Comparison of ENCODE assay signal across 7 cellular contexts in the genomic region with DNA sequence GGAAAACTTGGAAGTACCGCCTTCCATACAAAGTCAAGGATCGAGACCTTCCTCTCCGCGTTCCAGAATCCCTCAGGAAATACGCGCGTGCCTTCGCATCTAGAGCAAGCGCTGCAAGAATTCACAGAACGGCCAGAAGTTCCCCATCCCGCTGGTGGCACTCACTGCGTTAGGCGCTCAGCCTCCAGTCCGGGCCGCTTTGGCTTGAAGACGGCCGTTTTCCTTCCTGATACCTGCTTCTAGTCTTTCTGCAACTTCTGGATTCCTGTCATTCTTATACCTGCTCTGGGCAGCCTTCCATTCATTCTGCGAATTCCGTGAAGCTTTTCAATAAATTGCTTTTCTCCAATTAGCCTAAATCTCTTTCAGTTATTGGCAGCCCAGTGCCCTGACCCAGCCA.
"Had no signal": no experiment of that assay in that cellular context is flagged by ENCODE, and none has a peak within 500 bp of the region (broad histone marks: within the 10 kb centered on the region; RNA-seq: fewer than 3 reads in every experiment).

No MANE protein-coding gene starts in this region.

- H3K27ac ChIP-seq: GM23248, HL-60 had no signal

- DNase-seq: GM23248, H9, HCEC 1CT, KG1 had no signal

- H3K4me3 Mint-ChIP-seq: H9 had no signal

- H3K4me3 ChIP-seq: GM23248, K562 had no signal

- H2AFZ ChIP-seq: GM23248 had no signal

- H3K9ac ChIP-seq: GM23248 had no signal

- ATAC-seq: HepG2, K562 had no signal
